In genomic region chr1:22053861-22054770, GRCh38 we compare ENCODE assay signal across 2 cellular contexts.
TF ChIP-seq lines count a peak whose summit lies in the region.

No MANE protein-coding gene starts in this region.

TF ChIP-seq in SK-N-SH, 30 proteins besides CTCF, POLR2A, EP300 and RAD21 (continued from another document):
- TF ChIP-seq TAF1 (IDR thresholded peaks at IDR 0.05; ENCODE audit: borderline replicate concordance, low read depth, low read length) (no peak), PBX3 (IDR thresholded peaks at IDR 0.05) (no peak), CHD2 (IDR thresholded peaks at IDR 0.05; ENCODE audit: low read length, partially characterized antibody) (no peak), POLR2AphosphoS5 (IDR thresholded peaks at IDR 0.05; ENCODE audit: low read depth, low read length) (no peak), YY1 (IDR thresholded peaks at IDR 0.05; ENCODE audit: low read depth) (no peak), RFX5 (IDR thresholded peaks at IDR 0.05; ENCODE audit: low read length) (no peak), TCF12 (IDR thresholded peaks at IDR 0.05) (no peak), GABPA (IDR thresholded peaks at IDR 0.05; ENCODE audit: low read depth) (no peak), NFIC (IDR thresholded peaks at IDR 0.05; ENCODE audit: borderline replicate concordance) (no peak), MEF2A (IDR thresholded peaks at IDR 0.05; ENCODE audit: borderline replicate concordance, low read depth) (no peak), EZH2phosphoT487 (IDR thresholded peaks at IDR 0.05; ENCODE audit: borderline replicate concordance, low read depth) (no peak), FOXM1 (IDR thresholded peaks at IDR 0.05; ENCODE audit: low read depth) (no peak), RCOR1 (IDR thresholded peaks at IDR 0.05; ENCODE audit: low read length) (no peak)
- TF ChIP-seq, protein P1, sequence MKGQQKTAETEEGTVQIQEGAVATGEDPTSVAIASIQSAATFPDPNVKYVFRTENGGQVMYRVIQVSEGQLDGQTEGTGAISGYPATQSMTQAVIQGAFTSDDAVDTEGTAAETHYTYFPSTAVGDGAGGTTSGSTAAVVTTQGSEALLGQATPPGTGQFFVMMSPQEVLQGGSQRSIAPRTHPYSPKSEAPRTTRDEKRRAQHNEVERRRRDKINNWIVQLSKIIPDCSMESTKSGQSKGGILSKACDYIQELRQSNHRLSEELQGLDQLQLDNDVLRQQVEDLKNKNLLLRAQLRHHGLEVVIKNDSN (IDR thresholded peaks at IDR 0.05; ENCODE audit: borderline replicate concordance, low read depth) = no peak
- TF ChIP-seq, protein P2, sequence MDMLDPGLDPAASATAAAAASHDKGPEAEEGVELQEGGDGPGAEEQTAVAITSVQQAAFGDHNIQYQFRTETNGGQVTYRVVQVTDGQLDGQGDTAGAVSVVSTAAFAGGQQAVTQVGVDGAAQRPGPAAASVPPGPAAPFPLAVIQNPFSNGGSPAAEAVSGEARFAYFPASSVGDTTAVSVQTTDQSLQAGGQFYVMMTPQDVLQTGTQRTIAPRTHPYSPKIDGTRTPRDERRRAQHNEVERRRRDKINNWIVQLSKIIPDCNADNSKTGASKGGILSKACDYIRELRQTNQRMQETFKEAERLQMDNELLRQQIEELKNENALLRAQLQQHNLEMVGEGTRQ (IDR thresholded peaks at IDR 0.05; ENCODE audit: borderline replicate concordance, low read depth, low read length) = no peak

TF ChIP-seq in SK-N-SH treated with all-trans-retinoic acid at 6 μM for 48 hours, 23 proteins besides CTCF, POLR2A, EP300 and RAD21 (continued from another document):
- TF ChIP-seq, protein P3, sequence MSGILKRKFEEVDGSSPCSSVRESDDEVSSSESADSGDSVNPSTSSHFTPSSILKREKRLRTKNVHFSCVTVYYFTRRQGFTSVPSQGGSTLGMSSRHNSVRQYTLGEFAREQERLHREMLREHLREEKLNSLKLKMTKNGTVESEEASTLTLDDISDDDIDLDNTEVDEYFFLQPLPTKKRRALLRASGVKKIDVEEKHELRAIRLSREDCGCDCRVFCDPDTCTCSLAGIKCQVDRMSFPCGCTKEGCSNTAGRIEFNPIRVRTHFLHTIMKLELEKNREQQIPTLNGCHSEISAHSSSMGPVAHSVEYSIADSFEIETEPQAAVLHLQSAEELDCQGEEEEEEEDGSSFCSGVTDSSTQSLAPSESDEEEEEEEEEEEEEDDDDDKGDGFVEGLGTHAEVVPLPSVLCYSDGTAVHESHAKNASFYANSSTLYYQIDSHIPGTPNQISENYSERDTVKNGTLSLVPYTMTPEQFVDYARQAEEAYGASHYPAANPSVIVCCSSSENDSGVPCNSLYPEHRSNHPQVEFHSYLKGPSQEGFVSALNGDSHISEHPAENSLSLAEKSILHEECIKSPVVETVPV (CRISPR knock-in tag; IDR thresholded peaks at IDR 0.05) = no peak
- TF ChIP-seq ESRRG (CRISPR knock-in tag; IDR thresholded peaks at IDR 0.05) = no peak
- no peak for TF ChIP-seq TOX (CRISPR knock-in tag; IDR thresholded peaks at IDR 0.05; ENCODE audit: borderline replicate concordance)
- no peak for TF ChIP-seq PPARA (CRISPR knock-in tag; IDR thresholded peaks at IDR 0.05; ENCODE audit: borderline replicate concordance)
